In genomic region chr5:143636951-143637528, GRCh38 we compare ENCODE assay signal across 19 cellular contexts.
DNase-seq lines count a peak whose midpoint lies in the region; TF ChIP-seq lines count a peak whose summit lies in the region.
"Had no signal": no experiment of that assay in that cellular context is flagged by ENCODE, and none has a peak within 500 bp of the region (broad histone marks: within the 10 kb centered on the region; RNA-seq: fewer than 3 reads in every experiment).

No MANE protein-coding gene starts in this region.

- H3K9me3 ChIP-seq in BLaER1 (peaks cover 10% of the 10 kb centered on the region), Loucy (ENCODE audit: insufficient read depth, low read depth, low read length) (no peaks in the 10 kb centered on the region)
- H3K9me3 ChIP-seq in CD4-positive, alpha-beta memory T cell (ENCODE audit: control insufficient read depth in 1 of 2, low read length in 2 of 2): no peaks in the 10 kb centered on the region
- H3K9me3 ChIP-seq: stomach had no signal

- H3K27ac Mint-ChIP-seq in osteocyte (ENCODE audit: unreplicated experiment): peak overlapping the region; percentile 84
- H3K27ac Mint-ChIP-seq in progenitor cell of endocrine pancreas: no peak overlapping the region
- H3K27ac Mint-ChIP-seq in CD4-positive, alpha-beta memory T cell: no peak overlapping the region
- H3K27ac Mint-ChIP-seq: activated naive CD8-positive, alpha-beta T cell; endodermal cell; H9 had no signal

- H3K27me3 Mint-ChIP-seq in osteocyte (ENCODE audit: unreplicated experiment) (no peaks in the 10 kb centered on the region), progenitor cell of endocrine pancreas (no peaks in the 10 kb centered on the region)
- no peaks in the 10 kb centered on the region for H3K27me3 Mint-ChIP-seq in CD4-positive, alpha-beta memory T cell
- H3K27me3 Mint-ChIP-seq: activated naive CD8-positive, alpha-beta T cell; central memory CD8-positive, alpha-beta T cell had no signal

- no peaks in the 10 kb centered on the region for H3K9me2 ChIP-seq in Loucy (replicated peaks; ENCODE audit: low read depth, low read length)

- H3K79me2 ChIP-seq in Loucy (ENCODE audit: insufficient read depth, low read length): no peaks in the 10 kb centered on the region

- H3K4me1 Mint-ChIP-seq in osteocyte (ENCODE audit: unreplicated experiment) (peaks cover 47% of the 10 kb centered on the region), progenitor cell of endocrine pancreas (ENCODE audit: low read depth) (peaks cover 17% of the 10 kb centered on the region)
- H3K4me1 Mint-ChIP-seq in CD4-positive, alpha-beta memory T cell: no peaks in the 10 kb centered on the region
- H3K4me1 Mint-ChIP-seq: central memory CD8-positive, alpha-beta T cell had no signal

- H3K36me3 Mint-ChIP-seq in osteocyte (ENCODE audit: unreplicated experiment): no peaks in the 10 kb centered on the region
- no peaks in the 10 kb centered on the region for H3K36me3 Mint-ChIP-seq in progenitor cell of endocrine pancreas (ENCODE audit: insufficient read depth)
- no peaks in the 10 kb centered on the region for H3K36me3 Mint-ChIP-seq in CD4-positive, alpha-beta memory T cell
- H3K36me3 Mint-ChIP-seq: activated naive CD8-positive, alpha-beta T cell had no signal

- peak overlapping the region; percentile 20 for H3K4me3 Mint-ChIP-seq in osteocyte (ENCODE audit: unreplicated experiment)
- no peak overlapping the region for H3K4me3 Mint-ChIP-seq in progenitor cell of endocrine pancreas (ENCODE audit: low read depth)
- H3K4me3 Mint-ChIP-seq in CD4-positive, alpha-beta memory T cell: no peak overlapping the region
- H3K4me3 Mint-ChIP-seq: activated naive CD8-positive, alpha-beta T cell; central memory CD8-positive, alpha-beta T cell; endodermal cell; H9 had no signal

- H3K4me1 ChIP-seq in BLaER1 (peaks cover 52% of the 10 kb centered on the region), Loucy (ENCODE audit: insufficient read depth, low read length, poor library complexity, severe bottlenecking) (peaks cover 13% of the 10 kb centered on the region)
- no peaks in the 10 kb centered on the region for H3K4me1 ChIP-seq in CD4-positive, alpha-beta memory T cell (ENCODE audit: insufficient read depth, low read length)

- no peaks in the 10 kb centered on the region for H4K20me1 ChIP-seq in BLaER1
- H4K20me1 ChIP-seq in Loucy (ENCODE audit: insufficient read depth, low read length, poor library complexity, severe bottlenecking): no peaks in the 10 kb centered on the region

- no peaks in the 10 kb centered on the region for H3K27me3 ChIP-seq in BLaER1
- no peaks in the 10 kb centered on the region for H3K27me3 ChIP-seq in Loucy (ENCODE audit: insufficient read depth, low read length, poor library complexity, severe bottlenecking)
- H3K27me3 ChIP-seq in CD4-positive, alpha-beta memory T cell (ENCODE audit: insufficient read depth, low read length): no peaks in the 10 kb centered on the region
- H3K27me3 ChIP-seq: stomach had no signal

- H2AFZ ChIP-seq in Loucy (ENCODE audit: low read length): peak overlapping the region; percentile 47; the same call in 1 of the 2 replicates

- POLR2A ChIA-PET in CD4-positive, alpha-beta memory T cell (lab: Charles Lee; ENCODE audit: partially characterized antibody): no interaction called here

- H3K27ac ChIP-seq in BLaER1: peak overlapping the region; percentile 77
- H3K27ac ChIP-seq in CD4-positive, alpha-beta memory T cell (ENCODE audit: low read depth, low read length): no peak overlapping the region

- H3K36me3 ChIP-seq in BLaER1: no peaks in the 10 kb centered on the region
- H3K36me3 ChIP-seq in Loucy (ENCODE audit: insufficient read depth, low read length): no peaks in the 10 kb centered on the region
- no peaks in the 10 kb centered on the region for H3K36me3 ChIP-seq in CD4-positive, alpha-beta memory T cell (ENCODE audit: insufficient read depth, low read length)
- H3K36me3 ChIP-seq: stomach had no signal

- DNase-seq in cardiac fibroblast (ENCODE audit: low read depth in 2 of 2) (peak; percentile 46 to 76), osteocyte (ENCODE audit: extremely low spot score, unreplicated experiment) (no peak), NCI-H226 (no peak), NCI-H1048 (lab: John Stamatoyannopoulos, UW) (no peak), progenitor cell of endocrine pancreas (ENCODE audit: low spot score, unreplicated experiment) (no peak)
- DNase-seq in CD4-positive, alpha-beta memory T cell: no peak
- DNase-seq: activated CD4-positive, alpha-beta T cell treated with anti-CD3 and anti-CD28 coated beads, Interleukin-2, amount 50 U/mL, for 4 hours; activated T-cell treated with anti-CD3 and anti-CD28 coated beads, Interleukin-2, amount 50 U/mL, for 48 hours; AML-193; endodermal cell; H9; NCI-H748 treated with DMSO at 0.1 percent for 48 hours; posterior cingulate gyrus; stimulated activated CD4-positive, alpha-beta T cell treated with anti-CD3 and anti-CD28 coated beads, Interleukin-15, amount 100 ng/mL, for 24 hours; stomach had no signal

- CTCF ChIA-PET in CD4-positive, alpha-beta memory T cell (lab: Charles Lee; ENCODE audit: partially characterized antibody): no interaction called here

- no peak for TF ChIP-seq CTCF in Loucy (conservative IDR thresholded peaks at IDR 0.05; ENCODE audit: low read length)
- no peak for TF ChIP-seq CTCF in cardiac fibroblast (IDR thresholded peaks at IDR 0.05; ENCODE audit: low read depth, low read length)
- TF ChIP-seq CTCF in osteocyte (IDR thresholded peaks at IDR 0.05): no peak
- no peak for TF ChIP-seq CTCF in progenitor cell of endocrine pancreas (IDR thresholded peaks at IDR 0.05; ENCODE audit: unreplicated experiment)

- H3K4me2 ChIP-seq in BLaER1: peak overlapping the region; percentile 72
- no peak overlapping the region for H3K4me2 ChIP-seq in Loucy (ENCODE audit: low read depth, low read length, poor library complexity, severe bottlenecking)

- intact Hi-C loops in CD4-positive, alpha-beta memory T cell (cut with micrococcal nuclease): no loop called here

- no peaks in the 10 kb centered on the region for H3K9me3 Mint-ChIP-seq in osteocyte (ENCODE audit: unreplicated experiment)
- no peaks in the 10 kb centered on the region for H3K9me3 Mint-ChIP-seq in progenitor cell of endocrine pancreas (ENCODE audit: low read depth)
- H3K9me3 Mint-ChIP-seq in CD4-positive, alpha-beta memory T cell: no peaks in the 10 kb centered on the region
- H3K9me3 Mint-ChIP-seq: central memory CD8-positive, alpha-beta T cell; endodermal cell; H9 had no signal

- H3K4me3 ChIP-seq in BLaER1 (peak overlapping the region; percentile 1; the same call in 1 of the 2 replicates), Loucy (ENCODE audit: low read length, poor library complexity, severe bottlenecking) (no peak overlapping the region), cardiac fibroblast (replicated peaks in 1 of 2; ENCODE audit: low read depth in 2 of 2, low read length in 2 of 2) (no peak overlapping the region)
- no peak overlapping the region for H3K4me3 ChIP-seq in CD4-positive, alpha-beta memory T cell (ENCODE audit: low read length in 2 of 2)
- H3K4me3 ChIP-seq: stomach had no signal

- no peaks in the 10 kb centered on the region for H3F3A ChIP-seq in Loucy (ENCODE audit: low read depth)

- H3K9ac ChIP-seq in BLaER1 (peak overlapping the region; percentile 40; the same call in 1 of the 2 replicates), Loucy (ENCODE audit: low read depth, low read length, poor library complexity, severe bottlenecking) (no peak overlapping the region)

Comparison
In these comparisons a context has a peak if more than half of its experiments do, and no peak if none do; other contexts are left out.
1. DNase-seq: peak in cardiac fibroblast (2 of 2); none in osteocyte (single experiment), NCI-H226 (single experiment), NCI-H1048 (single experiment), progenitor cell of endocrine pancreas (single experiment) and CD4-positive, alpha-beta memory T cell (0 of 5).